ENCODE assay signal across 15 cellular contexts in genomic region chr12:96274331-96274730, GRCh38.
DNase-seq lines count a peak whose midpoint lies in the region; ATAC-seq, FAIRE-seq and TF ChIP-seq lines count a peak whose summit lies in the region.
"Had no signal": no experiment of that assay in that cellular context is flagged by ENCODE, and none has a peak within 500 bp of the region (broad histone marks: within the 10 kb centered on the region; RNA-seq: fewer than 3 reads in every experiment).

No MANE protein-coding gene starts in this region.

- H3K79me2 ChIP-seq in astrocyte (ENCODE audit: insufficient read depth, low read length): peaks cover 38% of the 10 kb centered on the region

- H3K27me3 ChIP-seq in astrocyte (ENCODE audit: insufficient read depth, low read length) (no peaks in the 10 kb centered on the region), tibial artery (no peaks in the 10 kb centered on the region)
- H3K27me3 ChIP-seq: uterus had no signal

- intact Hi-C loops in natural killer cell (cut with micrococcal nuclease): no loop called here
- intact Hi-C loops in tibial artery (cut with DNase I; ENCODE audit: low total_unique reads): no loop called here

- H3K27ac ChIP-seq in astrocyte (ENCODE audit: low read depth, low read length) (peak overlapping the region; percentile 54), tibial artery (no peak overlapping the region)

- peaks cover 38% of the 10 kb centered on the region for H4K20me1 ChIP-seq in astrocyte (ENCODE audit: insufficient read depth, low read length)

- DNase-seq in GM04503 (ENCODE audit: low read depth): peak; percentile 45
- peak; percentile 75 for DNase-seq in astrocyte (ENCODE audit: low read depth)
- DNase-seq in natural killer cell: no peak
- no peak for DNase-seq in cortex of kidney (lab: John Stamatoyannopoulos, UW)
- no peak for DNase-seq in AML-193 (lab: John Stamatoyannopoulos, UW)
- DNase-seq in SIG-M5 (lab: John Stamatoyannopoulos, UW): no peak
- DNase-seq in tibial artery: no peak
- DNase-seq: activated gamma-delta T cell treated with Interleukin-2 at 50 U/mL for 16 hours; DMS 273 treated with DMSO at 0.1 percent for 48 hours; effector memory CD4-positive, alpha-beta T cell; H7; NCI-H187; uterus had no signal

- no peak overlapping the region for H2AFZ ChIP-seq in astrocyte (ENCODE audit: low read depth, low read length)

- H3K4me1 ChIP-seq in astrocyte (ENCODE audit: insufficient read depth, low read length) (no peaks in the 10 kb centered on the region), tibial artery (no peaks in the 10 kb centered on the region)
- H3K4me1 ChIP-seq: uterus had no signal

- H3K4me1 Mint-ChIP-seq in astrocyte (ENCODE audit: low read depth, unreplicated experiment) (peaks cover 16% of the 10 kb centered on the region), natural killer cell (peaks cover 25 to 27% of the 10 kb centered on the region in 2 donors)

- H3K4me3 Mint-ChIP-seq in astrocyte (ENCODE audit: unreplicated experiment) (no peak overlapping the region), natural killer cell (no peak overlapping the region)

- no peaks in the 10 kb centered on the region for H3K9me3 Mint-ChIP-seq in astrocyte (ENCODE audit: unreplicated experiment)
- no peaks in the 10 kb centered on the region for H3K9me3 Mint-ChIP-seq in natural killer cell

- TF ChIP-seq CTCF in astrocyte (IDR thresholded peaks at IDR 0.05; ENCODE audit: insufficient read depth, low read depth, low read length) (no peak), natural killer cell (IDR thresholded peaks at IDR 0.05) (no peak), tibial artery (IDR thresholded peaks at IDR 0.05) (no peak)

- H3K9ac ChIP-seq in astrocyte (ENCODE audit: low read length): peak overlapping the region; percentile 5

- H3K36me3 Mint-ChIP-seq in astrocyte (ENCODE audit: low read depth, unreplicated experiment): peaks cover 2% of the 10 kb centered on the region
- no peaks in the 10 kb centered on the region for H3K36me3 Mint-ChIP-seq in natural killer cell

- peak; percentile 85 for ATAC-seq in HG02870 (IDR thresholded peaks at IDR 0.05; ENCODE audit: unreplicated experiment)
- ATAC-seq in natural killer cell: no peak

- H3K9me3 ChIP-seq in astrocyte (ENCODE audit: insufficient read depth, low read depth, low read length) (no peaks in the 10 kb centered on the region), tibial artery (no peaks in the 10 kb centered on the region)
- H3K9me3 ChIP-seq: uterus had no signal

- no peak overlapping the region for H3K4me2 ChIP-seq in astrocyte (ENCODE audit: low read length)

- H3K36me3 ChIP-seq in astrocyte (ENCODE audit: insufficient read depth, low read length): peaks cover 44% of the 10 kb centered on the region
- H3K36me3 ChIP-seq in tibial artery: peaks cover 17 to 40% (median 24%) of the 10 kb centered on the region in 3 donors
- H3K36me3 ChIP-seq: uterus had no signal

- peak; percentile 97 for FAIRE-seq in astrocyte (lab: Jason Lieb, UNC)
- FAIRE-seq: islet of Langerhans had no signal

- H3K27me3 Mint-ChIP-seq in astrocyte (ENCODE audit: low read depth, unreplicated experiment) (no peaks in the 10 kb centered on the region), natural killer cell (ENCODE audit: low read depth in 2 of 2) (no peaks in the 10 kb centered on the region)

- H3K4me3 ChIP-seq in astrocyte (ENCODE audit: insufficient read depth, low read depth, low read length) (no peak overlapping the region), tibial artery (no peak overlapping the region)
- H3K4me3 ChIP-seq: uterus had no signal

- H3K27ac Mint-ChIP-seq in astrocyte (ENCODE audit: unreplicated experiment) (peak overlapping the region; percentile 73), natural killer cell (peak overlapping the region; percentile 25 to 27)

Comparison
In these comparisons a context has a peak if more than half of its experiments do, and no peak if none do; other contexts are left out.
1. DNase-seq: peak in GM04503 (single experiment) and astrocyte (single experiment); none in natural killer cell (single experiment), cortex of kidney (single experiment), AML-193 (0 of 2), SIG-M5 (single experiment) and tibial artery (0 of 2).